In the genomic region with DNA sequence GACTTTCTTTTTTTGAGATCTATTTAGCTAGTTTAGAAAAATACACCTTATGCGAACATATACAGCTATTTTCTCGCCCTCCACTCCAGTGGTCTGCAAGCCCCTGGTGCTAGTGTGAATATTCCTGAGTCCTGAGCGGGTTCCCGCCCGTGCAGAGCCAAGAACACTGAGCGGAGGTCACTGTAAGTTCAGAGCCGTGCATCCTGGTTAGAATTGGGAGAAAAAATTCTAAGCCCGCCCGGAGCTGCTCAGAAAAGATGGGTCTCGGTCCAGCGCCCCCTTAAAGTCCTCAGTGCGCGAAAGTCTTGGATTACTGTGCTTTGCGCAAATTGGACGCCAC, we compare ENCODE assay signal across 15 cellular contexts.
DNase-seq lines count a peak whose midpoint lies in the region; ATAC-seq lines count a peak whose summit lies in the region.
"Had no signal": no experiment of that assay in that cellular context is flagged by ENCODE, and none has a peak within 500 bp of the region (broad histone marks: within the 10 kb centered on the region; RNA-seq: fewer than 3 reads in every experiment).

No MANE protein-coding gene starts in this region.

- H3K9me3 Mint-ChIP-seq in activated T-cell treated with anti-CD3 and anti-CD28 coated beads, Interleukin-2, amount 50 U/mL, for 4 hours: no peaks in the 10 kb centered on the region
- peaks cover 1% of the 10 kb centered on the region for H3K9me3 Mint-ChIP-seq in activated naive CD8-positive, alpha-beta T cell treated with anti-CD3 and anti-CD28 coated beads, Interleukin-2, amount 10 ng/mL, durations not matched to agents 7 days and 5 days
- no peaks in the 10 kb centered on the region for H3K9me3 Mint-ChIP-seq in stimulated activated effector memory CD8-positive, alpha-beta T cell treated with anti-CD3 and anti-CD28 coated beads, Interleukin-12 subunit alpha, Interleukin-12 subunit beta, amount 100 ng/mL, for 72 hours

- no peak overlapping the region for H3K27ac Mint-ChIP-seq in activated naive CD8-positive, alpha-beta T cell treated with anti-CD3 and anti-CD28 coated beads, Interleukin-2, amount 10 ng/mL, durations not matched to agents 7 days and 5 days
- H3K27ac Mint-ChIP-seq in stimulated activated effector memory CD8-positive, alpha-beta T cell treated with anti-CD3 and anti-CD28 coated beads, Interleukin-12 subunit alpha, Interleukin-12 subunit beta, amount 100 ng/mL, for 72 hours: no peak overlapping the region

- POLR2A ChIA-PET in activated naive CD8-positive, alpha-beta T cell treated with anti-CD3 and anti-CD28 coated beads, Interleukin-2, amount 10 ng/mL, durations not matched to agents 7 days and 5 days (lab: Charles Lee): interaction anchor here (1.4 kb wide), 1 partner anchor 9 kb away, joined by 4 read pairs; no protein-coding TSS in a partner anchor

- H3K27me3 Mint-ChIP-seq in activated T-cell treated with anti-CD3 and anti-CD28 coated beads, Interleukin-2, amount 50 U/mL, for 4 hours (ENCODE audit: low read depth): peaks cover 51% of the 10 kb centered on the region
- peaks cover 71% of the 10 kb centered on the region for H3K27me3 Mint-ChIP-seq in activated naive CD8-positive, alpha-beta T cell treated with anti-CD3 and anti-CD28 coated beads, Interleukin-2, amount 10 ng/mL, durations not matched to agents 7 days and 5 days

- H3K36me3 Mint-ChIP-seq in activated T-cell treated with anti-CD3 and anti-CD28 coated beads, Interleukin-2, amount 50 U/mL, for 4 hours (ENCODE audit: insufficient read depth): peaks cover 3% of the 10 kb centered on the region
- peaks cover 4% of the 10 kb centered on the region for H3K36me3 Mint-ChIP-seq in activated naive CD8-positive, alpha-beta T cell treated with anti-CD3 and anti-CD28 coated beads, Interleukin-2, amount 10 ng/mL, durations not matched to agents 7 days and 5 days
- peaks cover 14% of the 10 kb centered on the region for H3K36me3 Mint-ChIP-seq in stimulated activated effector memory CD8-positive, alpha-beta T cell treated with anti-CD3 and anti-CD28 coated beads, Interleukin-12 subunit alpha, Interleukin-12 subunit beta, amount 100 ng/mL, for 72 hours

- H3K4me1 Mint-ChIP-seq in activated T-cell treated with anti-CD3 and anti-CD28 coated beads, Interleukin-2, amount 50 U/mL, for 4 hours (ENCODE audit: low read depth): peaks cover 37% of the 10 kb centered on the region
- peaks cover 26% of the 10 kb centered on the region for H3K4me1 Mint-ChIP-seq in activated naive CD8-positive, alpha-beta T cell treated with anti-CD3 and anti-CD28 coated beads, Interleukin-2, amount 10 ng/mL, durations not matched to agents 7 days and 5 days
- H3K4me1 Mint-ChIP-seq in stimulated activated effector memory CD8-positive, alpha-beta T cell treated with anti-CD3 and anti-CD28 coated beads, Interleukin-12 subunit alpha, Interleukin-12 subunit beta, amount 100 ng/mL, for 72 hours: peaks cover 47% of the 10 kb centered on the region

- H3K4me3 Mint-ChIP-seq in activated T-cell treated with anti-CD3 and anti-CD28 coated beads, Interleukin-2, amount 50 U/mL, for 4 hours: peak overlapping the region; percentile 58
- peak overlapping the region; percentile 64 for H3K4me3 Mint-ChIP-seq in activated naive CD8-positive, alpha-beta T cell treated with anti-CD3 and anti-CD28 coated beads, Interleukin-2, amount 10 ng/mL, durations not matched to agents 7 days and 5 days
- H3K4me3 Mint-ChIP-seq in stimulated activated effector memory CD8-positive, alpha-beta T cell treated with anti-CD3 and anti-CD28 coated beads, Interleukin-12 subunit alpha, Interleukin-12 subunit beta, amount 100 ng/mL, for 72 hours: peak overlapping the region; percentile 81

- ATAC-seq in activated T-cell treated with anti-CD3 and anti-CD28 coated beads, Interleukin-2, amount 50 U/mL, for 4 hours: no peak
- ATAC-seq in activated naive CD8-positive, alpha-beta T cell treated with anti-CD3 and anti-CD28 coated beads, Interleukin-2, amount 10 ng/mL, durations not matched to agents 7 days and 5 days (ENCODE audit: low read depth): no peak
- ATAC-seq in stimulated activated effector memory CD8-positive, alpha-beta T cell treated with anti-CD3 and anti-CD28 coated beads, Interleukin-12 subunit alpha, Interleukin-12 subunit beta, amount 100 ng/mL, for 72 hours: no peak
- ATAC-seq in GM18909 (IDR thresholded peaks at IDR 0.05; ENCODE audit: poor library complexity, unreplicated experiment): no peak

- no peak for DNase-seq in activated T-cell treated with anti-CD3 and anti-CD28 coated beads, Interleukin-2, amount 50 U/mL, for 4 hours
- DNase-seq in activated T-cell treated with anti-CD3 and anti-CD28 coated beads for 4 hours (no peak), left kidney (ENCODE audit: low read depth, low spot score) (peak; percentile 75), RPMI8226 (no peak), NCI-H748 treated with DMSO at 0.1 percent for 48 hours (lab: John Stamatoyannopoulos, UW) (no peak)
- DNase-seq in activated naive CD8-positive, alpha-beta T cell treated with anti-CD3 and anti-CD28 coated beads, Interleukin-2, amount 10 ng/mL, durations not matched to agents 7 days and 5 days: no peak
- DNase-seq in stimulated activated effector memory CD8-positive, alpha-beta T cell treated with anti-CD3 and anti-CD28 coated beads, Interleukin-12 subunit alpha, Interleukin-12 subunit beta, amount 100 ng/mL, for 72 hours (ENCODE audit: low spot score in 2 of 2): no peak
- DNase-seq: anterior cingulate cortex, DMS79, Kasumi-1, left ventricle myocardium inferior, NCI-H1105, NCI-H526 treated with DMSO at 0.1 percent for 48 hours, SJCRH30 had no signal
